1 cellular context compared by ENCODE assay signal in the genomic region with DNA sequence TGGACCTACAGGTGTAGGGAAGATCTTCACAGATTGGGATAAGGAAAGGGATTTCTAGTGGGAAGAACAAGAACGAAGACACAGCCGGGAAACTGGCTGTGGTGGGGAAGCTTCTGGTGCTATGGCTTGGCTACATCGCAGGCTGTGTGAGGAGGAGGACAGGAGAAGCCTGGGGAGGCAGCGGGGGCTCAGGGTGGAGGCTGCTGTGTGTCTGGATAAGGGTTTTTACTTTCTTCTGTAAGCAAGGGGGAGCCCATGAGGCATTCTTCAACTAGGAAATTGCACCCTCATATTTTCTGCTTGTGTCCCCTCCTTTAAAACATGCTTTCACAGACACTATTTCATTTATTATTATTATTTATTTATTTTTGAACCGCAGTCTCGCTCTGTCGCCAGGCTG.
TF ChIP-seq lines count a peak whose summit lies in the region.

No MANE protein-coding gene starts in this region.

TF ChIP-seq in K562, 482 proteins besides CTCF, POLR2A, EP300 and RAD21 (continued from another document and continues in another):
- TF ChIP-seq, protein P1, sequence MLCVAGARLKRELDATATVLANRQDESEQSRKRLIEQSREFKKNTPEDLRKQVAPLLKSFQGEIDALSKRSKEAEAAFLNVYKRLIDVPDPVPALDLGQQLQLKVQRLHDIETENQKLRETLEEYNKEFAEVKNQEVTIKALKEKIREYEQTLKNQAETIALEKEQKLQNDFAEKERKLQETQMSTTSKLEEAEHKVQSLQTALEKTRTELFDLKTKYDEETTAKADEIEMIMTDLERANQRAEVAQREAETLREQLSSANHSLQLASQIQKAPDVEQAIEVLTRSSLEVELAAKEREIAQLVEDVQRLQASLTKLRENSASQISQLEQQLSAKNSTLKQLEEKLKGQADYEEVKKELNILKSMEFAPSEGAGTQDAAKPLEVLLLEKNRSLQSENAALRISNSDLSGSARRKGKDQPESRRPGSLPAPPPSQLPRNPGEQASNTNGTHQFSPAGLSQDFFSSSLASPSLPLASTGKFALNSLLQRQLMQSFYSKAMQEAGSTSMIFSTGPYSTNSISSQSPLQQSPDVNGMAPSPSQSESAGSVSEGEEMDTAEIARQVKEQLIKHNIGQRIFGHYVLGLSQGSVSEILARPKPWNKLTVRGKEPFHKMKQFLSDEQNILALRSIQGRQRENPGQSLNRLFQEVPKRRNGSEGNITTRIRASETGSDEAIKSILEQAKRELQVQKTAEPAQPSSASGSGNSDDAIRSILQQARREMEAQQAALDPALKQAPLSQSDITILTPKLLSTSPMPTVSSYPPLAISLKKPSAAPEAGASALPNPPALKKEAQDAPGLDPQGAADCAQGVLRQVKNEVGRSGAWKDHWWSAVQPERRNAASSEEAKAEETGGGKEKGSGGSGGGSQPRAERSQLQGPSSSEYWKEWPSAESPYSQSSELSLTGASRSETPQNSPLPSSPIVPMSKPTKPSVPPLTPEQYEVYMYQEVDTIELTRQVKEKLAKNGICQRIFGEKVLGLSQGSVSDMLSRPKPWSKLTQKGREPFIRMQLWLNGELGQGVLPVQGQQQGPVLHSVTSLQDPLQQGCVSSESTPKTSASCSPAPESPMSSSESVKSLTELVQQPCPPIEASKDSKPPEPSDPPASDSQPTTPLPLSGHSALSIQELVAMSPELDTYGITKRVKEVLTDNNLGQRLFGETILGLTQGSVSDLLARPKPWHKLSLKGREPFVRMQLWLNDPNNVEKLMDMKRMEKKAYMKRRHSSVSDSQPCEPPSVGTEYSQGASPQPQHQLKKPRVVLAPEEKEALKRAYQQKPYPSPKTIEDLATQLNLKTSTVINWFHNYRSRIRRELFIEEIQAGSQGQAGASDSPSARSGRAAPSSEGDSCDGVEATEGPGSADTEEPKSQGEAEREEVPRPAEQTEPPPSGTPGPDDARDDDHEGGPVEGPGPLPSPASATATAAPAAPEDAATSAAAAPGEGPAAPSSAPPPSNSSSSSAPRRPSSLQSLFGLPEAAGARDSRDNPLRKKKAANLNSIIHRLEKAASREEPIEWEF (CRISPR knock-in tag; IDR thresholded peaks at IDR 0.05): no peak
- TF ChIP-seq ZFX (CRISPR knock-in tag; IDR thresholded peaks at IDR 0.05) (no peak), HIVEP1 (CRISPR knock-in tag; IDR thresholded peaks at IDR 0.05) (no peak), XRCC5 (IDR thresholded peaks at IDR 0.05; ENCODE audit: low read depth, low read length) (no peak), MAFG (tag; conservative IDR thresholded peaks at IDR 0.05) (no peak), CBFA2T3 (IDR thresholded peaks at IDR 0.05) (peak; percentile 24; the same call in 1 of the 2 replicates), ATF4 (CRISPR knock-in tag; IDR thresholded peaks at IDR 0.05) (no peak), SRSF3 (IDR thresholded peaks at IDR 0.05; ENCODE audit: insufficient read depth, low read length) (no peak), NFXL1 (CRISPR knock-in tag; IDR thresholded peaks at IDR 0.05) (no peak), PCBP2 (IDR thresholded peaks at IDR 0.05; ENCODE audit: low read depth, low read length, poor library complexity, severe bottlenecking) (no peak), KLF10 (CRISPR knock-in tag; IDR thresholded peaks at IDR 0.05) (no peak), MBD1 (CRISPR knock-in tag; IDR thresholded peaks at IDR 0.05) (no peak), ZNF253 (CRISPR knock-in tag; conservative IDR thresholded peaks at IDR 0.05) (no peak), NCOA2 (IDR thresholded peaks at IDR 0.05; ENCODE audit: partially characterized antibody in 2 of 2) (no peak), ZNF140 (CRISPR knock-in tag; IDR thresholded peaks at IDR 0.05) (no peak), MAFK (IDR thresholded peaks at IDR 0.05; ENCODE audit: low read length) (no peak), E2F3 (CRISPR knock-in tag; IDR thresholded peaks at IDR 0.05) (no peak), TCF7 (IDR thresholded peaks at IDR 0.05; ENCODE audit: borderline replicate concordance) (no peak), ZBTB26 (CRISPR knock-in tag; IDR thresholded peaks at IDR 0.05) (no peak), ZNF395 (CRISPR knock-in tag; IDR thresholded peaks at IDR 0.05) (no peak), ARID1B (IDR thresholded peaks at IDR 0.05) (0 out of 2 replicates have a peak, but pooled peaks have one; percentile 9), SMAD4 (CRISPR knock-in tag; conservative IDR thresholded peaks at IDR 0.05) (0 out of 2 replicates have a peak, but pooled peaks have one; percentile 36), BMI1 (IDR thresholded peaks at IDR 0.05; ENCODE audit: low read length) (no peak)
- TF ChIP-seq, protein P2, sequence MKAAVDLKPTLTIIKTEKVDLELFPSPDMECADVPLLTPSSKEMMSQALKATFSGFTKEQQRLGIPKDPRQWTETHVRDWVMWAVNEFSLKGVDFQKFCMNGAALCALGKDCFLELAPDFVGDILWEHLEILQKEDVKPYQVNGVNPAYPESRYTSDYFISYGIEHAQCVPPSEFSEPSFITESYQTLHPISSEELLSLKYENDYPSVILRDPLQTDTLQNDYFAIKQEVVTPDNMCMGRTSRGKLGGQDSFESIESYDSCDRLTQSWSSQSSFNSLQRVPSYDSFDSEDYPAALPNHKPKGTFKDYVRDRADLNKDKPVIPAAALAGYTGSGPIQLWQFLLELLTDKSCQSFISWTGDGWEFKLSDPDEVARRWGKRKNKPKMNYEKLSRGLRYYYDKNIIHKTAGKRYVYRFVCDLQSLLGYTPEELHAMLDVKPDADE (conservative IDR thresholded peaks at IDR 0.05; ENCODE audit: control insufficient read depth, low read depth, low read length): no peak
- TF ChIP-seq, protein P3, sequence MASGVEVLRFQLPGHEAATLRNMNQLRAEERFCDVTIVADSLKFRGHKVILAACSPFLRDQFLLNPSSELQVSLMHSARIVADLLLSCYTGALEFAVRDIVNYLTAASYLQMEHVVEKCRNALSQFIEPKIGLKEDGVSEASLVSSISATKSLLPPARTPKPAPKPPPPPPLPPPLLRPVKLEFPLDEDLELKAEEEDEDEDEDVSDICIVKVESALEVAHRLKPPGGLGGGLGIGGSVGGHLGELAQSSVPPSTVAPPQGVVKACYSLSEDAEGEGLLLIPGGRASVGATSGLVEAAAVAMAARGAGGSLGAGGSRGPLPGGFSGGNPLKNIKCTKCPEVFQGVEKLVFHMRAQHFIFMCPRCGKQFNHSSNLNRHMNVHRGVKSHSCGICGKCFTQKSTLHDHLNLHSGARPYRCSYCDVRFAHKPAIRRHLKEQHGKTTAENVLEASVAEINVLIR (CRISPR knock-in tag; IDR thresholded peaks at IDR 0.05): no peak
- TF ChIP-seq, protein P4, sequence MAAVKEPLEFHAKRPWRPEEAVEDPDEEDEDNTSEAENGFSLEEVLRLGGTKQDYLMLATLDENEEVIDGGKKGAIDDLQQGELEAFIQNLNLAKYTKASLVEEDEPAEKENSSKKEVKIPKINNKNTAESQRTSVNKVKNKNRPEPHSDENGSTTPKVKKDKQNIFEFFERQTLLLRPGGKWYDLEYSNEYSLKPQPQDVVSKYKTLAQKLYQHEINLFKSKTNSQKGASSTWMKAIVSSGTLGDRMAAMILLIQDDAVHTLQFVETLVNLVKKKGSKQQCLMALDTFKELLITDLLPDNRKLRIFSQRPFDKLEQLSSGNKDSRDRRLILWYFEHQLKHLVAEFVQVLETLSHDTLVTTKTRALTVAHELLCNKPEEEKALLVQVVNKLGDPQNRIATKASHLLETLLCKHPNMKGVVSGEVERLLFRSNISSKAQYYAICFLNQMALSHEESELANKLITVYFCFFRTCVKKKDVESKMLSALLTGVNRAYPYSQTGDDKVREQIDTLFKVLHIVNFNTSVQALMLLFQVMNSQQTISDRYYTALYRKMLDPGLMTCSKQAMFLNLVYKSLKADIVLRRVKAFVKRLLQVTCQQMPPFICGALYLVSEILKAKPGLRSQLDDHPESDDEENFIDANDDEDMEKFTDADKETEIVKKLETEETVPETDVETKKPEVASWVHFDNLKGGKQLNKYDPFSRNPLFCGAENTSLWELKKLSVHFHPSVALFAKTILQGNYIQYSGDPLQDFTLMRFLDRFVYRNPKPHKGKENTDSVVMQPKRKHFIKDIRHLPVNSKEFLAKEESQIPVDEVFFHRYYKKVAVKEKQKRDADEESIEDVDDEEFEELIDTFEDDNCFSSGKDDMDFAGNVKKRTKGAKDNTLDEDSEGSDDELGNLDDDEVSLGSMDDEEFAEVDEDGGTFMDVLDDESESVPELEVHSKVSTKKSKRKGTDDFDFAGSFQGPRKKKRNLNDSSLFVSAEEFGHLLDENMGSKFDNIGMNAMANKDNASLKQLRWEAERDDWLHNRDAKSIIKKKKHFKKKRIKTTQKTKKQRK (IDR thresholded peaks at IDR 0.05; ENCODE audit: borderline replicate concordance, low read depth, low read length): no peak
- TF ChIP-seq, protein P5, sequence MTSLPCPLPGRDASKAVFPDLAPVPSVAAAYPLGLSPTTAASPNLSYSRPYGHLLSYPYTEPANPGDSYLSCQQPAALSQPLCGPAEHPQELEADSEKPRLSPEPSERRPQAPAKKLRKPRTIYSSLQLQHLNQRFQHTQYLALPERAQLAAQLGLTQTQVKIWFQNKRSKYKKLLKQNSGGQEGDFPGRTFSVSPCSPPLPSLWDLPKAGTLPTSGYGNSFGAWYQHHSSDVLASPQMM (CRISPR knock-in tag; IDR thresholded peaks at IDR 0.05): no peak
- TF ChIP-seq, protein P6, sequence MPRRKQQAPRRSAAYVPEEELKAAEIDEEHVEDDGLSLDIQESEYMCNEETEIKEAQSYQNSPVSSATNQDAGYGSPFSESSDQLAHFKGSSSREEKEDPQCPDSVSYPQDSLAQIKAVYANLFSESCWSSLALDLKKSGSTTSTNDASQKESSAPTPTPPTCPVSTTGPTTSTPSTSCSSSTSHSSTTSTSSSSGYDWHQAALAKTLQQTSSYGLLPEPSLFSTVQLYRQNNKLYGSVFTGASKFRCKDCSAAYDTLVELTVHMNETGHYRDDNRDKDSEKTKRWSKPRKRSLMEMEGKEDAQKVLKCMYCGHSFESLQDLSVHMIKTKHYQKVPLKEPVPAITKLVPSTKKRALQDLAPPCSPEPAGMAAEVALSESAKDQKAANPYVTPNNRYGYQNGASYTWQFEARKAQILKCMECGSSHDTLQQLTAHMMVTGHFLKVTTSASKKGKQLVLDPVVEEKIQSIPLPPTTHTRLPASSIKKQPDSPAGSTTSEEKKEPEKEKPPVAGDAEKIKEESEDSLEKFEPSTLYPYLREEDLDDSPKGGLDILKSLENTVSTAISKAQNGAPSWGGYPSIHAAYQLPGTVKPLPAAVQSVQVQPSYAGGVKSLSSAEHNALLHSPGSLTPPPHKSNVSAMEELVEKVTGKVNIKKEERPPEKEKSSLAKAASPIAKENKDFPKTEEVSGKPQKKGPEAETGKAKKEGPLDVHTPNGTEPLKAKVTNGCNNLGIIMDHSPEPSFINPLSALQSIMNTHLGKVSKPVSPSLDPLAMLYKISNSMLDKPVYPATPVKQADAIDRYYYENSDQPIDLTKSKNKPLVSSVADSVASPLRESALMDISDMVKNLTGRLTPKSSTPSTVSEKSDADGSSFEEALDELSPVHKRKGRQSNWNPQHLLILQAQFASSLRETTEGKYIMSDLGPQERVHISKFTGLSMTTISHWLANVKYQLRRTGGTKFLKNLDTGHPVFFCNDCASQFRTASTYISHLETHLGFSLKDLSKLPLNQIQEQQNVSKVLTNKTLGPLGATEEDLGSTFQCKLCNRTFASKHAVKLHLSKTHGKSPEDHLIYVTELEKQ (CRISPR knock-in tag; IDR thresholded peaks at IDR 0.05): no peak
- TF ChIP-seq, protein P7, sequence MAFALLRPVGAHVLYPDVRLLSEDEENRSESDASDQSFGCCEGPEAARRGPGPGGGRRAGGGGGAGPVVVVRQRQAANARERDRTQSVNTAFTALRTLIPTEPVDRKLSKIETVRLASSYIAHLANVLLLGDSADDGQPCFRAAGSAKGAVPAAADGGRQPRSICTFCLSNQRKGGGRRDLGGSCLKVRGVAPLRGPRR (CRISPR knock-in tag; IDR thresholded peaks at IDR 0.05): no peak
- TF ChIP-seq, protein P8, sequence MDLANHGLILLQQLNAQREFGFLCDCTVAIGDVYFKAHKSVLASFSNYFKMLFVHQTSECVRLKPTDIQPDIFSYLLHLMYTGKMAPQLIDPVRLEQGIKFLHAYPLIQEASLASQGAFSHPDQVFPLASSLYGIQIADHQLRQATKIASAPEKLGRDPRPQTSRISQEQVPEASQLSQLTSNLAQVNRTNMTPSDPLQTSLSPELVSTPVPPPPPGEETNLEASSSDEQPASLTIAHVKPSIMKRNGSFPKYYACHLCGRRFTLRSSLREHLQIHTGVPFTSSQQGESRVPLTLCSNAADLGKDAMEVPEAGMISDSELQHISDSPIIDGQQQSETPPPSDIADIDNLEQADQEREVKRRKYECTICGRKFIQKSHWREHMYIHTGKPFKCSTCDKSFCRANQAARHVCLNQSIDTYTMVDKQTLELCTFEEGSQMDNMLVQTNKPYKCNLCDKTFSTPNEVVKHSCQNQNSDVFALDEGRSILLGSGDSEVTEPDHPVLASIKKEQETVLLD (IDR thresholded peaks at IDR 0.05): no peak
